ENCODE assay signal across 10 cellular contexts in genomic region chr15:43977072-43977884, GRCh38.
A peak's percentile ranks its signal among the peaks of the same experiment; 100 is the strongest.
DNase-seq lines count a peak whose midpoint lies in the region; TF ChIP-seq lines count a peak whose summit lies in the region.
"Had no signal": no experiment of that assay in that cellular context is flagged by ENCODE, and none has a peak within 500 bp of the region (broad histone marks: within the 10 kb centered on the region; RNA-seq: fewer than 3 reads in every experiment).

No MANE protein-coding gene starts in this region.

- H3K4me1 ChIP-seq in HEK293 (ENCODE audit: control insufficient read depth, insufficient read depth, low read length): peaks cover 11% of the 10 kb centered on the region
- H3K4me1 ChIP-seq in hepatocyte (ENCODE audit: insufficient read depth): no peaks in the 10 kb centered on the region

- H3K27me3 ChIP-seq in hepatocyte: no peaks in the 10 kb centered on the region

- no peaks in the 10 kb centered on the region for H3K79me2 ChIP-seq in hepatocyte

- peak; percentile 30 for DNase-seq in GM10248 (ENCODE audit: extremely low spot score)
- peak; percentile 47 for DNase-seq in activated CD4-positive, CD25-positive, alpha-beta regulatory T cell treated with anti-CD3 and anti-CD28 coated beads, Interleukin-2, amount 50 U/mL, for 72 hours
- peak; percentile 42 to 57 for DNase-seq in lung microvascular endothelial cell (ENCODE audit: low read depth in 2 of 2)
- DNase-seq in NCI-H2029 (lab: John Stamatoyannopoulos, UW): no peak
- DNase-seq in hepatocyte (ENCODE audit: low spot score): no peak
- DNase-seq in NCI-H1930 (lab: John Stamatoyannopoulos, UW): no peak
- DNase-seq in NCI-H1105 (lab: John Stamatoyannopoulos, UW): no peak
- DNase-seq: NCI-H2171 had no signal

- no peaks in the 10 kb centered on the region for H4K20me1 ChIP-seq in hepatocyte (ENCODE audit: insufficient read depth, poor library complexity, severe bottlenecking)

- H3K27ac ChIP-seq in HEK293 (ENCODE audit: extremely low read depth, low read depth, low read length) (no peak overlapping the region), hepatocyte (no peak overlapping the region)
- H3K27ac ChIP-seq: VCaP had no signal

- no peaks in the 10 kb centered on the region for H3K9me2 ChIP-seq in hepatocyte (replicated peaks; ENCODE audit: insufficient read depth)

- H3K4me2 ChIP-seq in hepatocyte: no peak overlapping the region

- no peak for TF ChIP-seq CTCF in GM10248 (IDR thresholded peaks at IDR 0.05; ENCODE audit: control extremely low read depth, extremely low read depth, low read depth, missing control alignments)
- no peak for TF ChIP-seq CTCF in HEK293 (tag by site-specific recombination; IDR thresholded peaks at IDR 0.05)
- TF ChIP-seq CTCF in hepatocyte (IDR thresholded peaks at IDR 0.05; ENCODE audit: poor library complexity): no peak

- WGBS in hepatocyte (ENCODE audit: low lambda C conversion rate, missing lambda C conversion rate): 82% methylated on average over 5 of the region's 5 CpGs

- POLR2A ChIA-PET in GM10248 (lab: Yijun Ruan, JAX) (no interaction called here), HEK293 (lab: Yijun Ruan, JAX) (no interaction called here)

- no peak overlapping the region for H2AFZ ChIP-seq in hepatocyte

- no peaks in the 10 kb centered on the region for H3K9me3 ChIP-seq in HEK293 (ENCODE audit: control insufficient read depth, insufficient read depth, low read depth, low read length)
- H3K9me3 ChIP-seq in hepatocyte (ENCODE audit: low read depth): no peaks in the 10 kb centered on the region

- CTCF ChIA-PET in GM10248 (lab: Yijun Ruan, JAX) (no interaction called here), HEK293 (lab: Yijun Ruan, JAX) (no interaction called here)

- H3K4me3 ChIP-seq in HEK293 (ENCODE audit: low read depth, low read length) (no peak overlapping the region), hepatocyte (no peak overlapping the region)

- H3K36me3 ChIP-seq in HEK293 (ENCODE audit: control insufficient read depth in 2 of 2, insufficient read depth in 1 of 2, low read length in 2 of 2): no peaks in the 10 kb centered on the region
- H3K36me3 ChIP-seq in hepatocyte (replicated peaks; ENCODE audit: insufficient read depth, low read depth): no peaks in the 10 kb centered on the region

TF ChIP-seq in HEK293, 187 proteins besides CTCF, POLR2A, EP300 and RAD21:
- TF ChIP-seq ZNF777 (tag by site-specific recombination; IDR thresholded peaks at IDR 0.05; ENCODE audit: borderline replicate concordance) (no peak), SETDB1 (IDR thresholded peaks at IDR 0.05; ENCODE audit: insufficient read length, low read length) (peak; percentile 28)
- TF ChIP-seq, protein P1, sequence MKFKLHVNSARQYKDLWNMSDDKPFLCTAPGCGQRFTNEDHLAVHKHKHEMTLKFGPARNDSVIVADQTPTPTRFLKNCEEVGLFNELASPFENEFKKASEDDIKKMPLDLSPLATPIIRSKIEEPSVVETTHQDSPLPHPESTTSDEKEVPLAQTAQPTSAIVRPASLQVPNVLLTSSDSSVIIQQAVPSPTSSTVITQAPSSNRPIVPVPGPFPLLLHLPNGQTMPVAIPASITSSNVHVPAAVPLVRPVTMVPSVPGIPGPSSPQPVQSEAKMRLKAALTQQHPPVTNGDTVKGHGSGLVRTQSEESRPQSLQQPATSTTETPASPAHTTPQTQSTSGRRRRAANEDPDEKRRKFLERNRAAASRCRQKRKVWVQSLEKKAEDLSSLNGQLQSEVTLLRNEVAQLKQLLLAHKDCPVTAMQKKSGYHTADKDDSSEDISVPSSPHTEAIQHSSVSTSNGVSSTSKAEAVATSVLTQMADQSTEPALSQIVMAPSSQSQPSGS (tag by site-specific recombination; IDR thresholded peaks at IDR 0.05; ENCODE audit: low read depth): 0 out of 2 replicates have a peak, but pooled peaks have one; percentile 29

Comparison
In these comparisons a context has a peak if more than half of its experiments do, and no peak if none do; other contexts are left out.
1. DNase-seq: peak in GM10248 (single experiment), activated CD4-positive, CD25-positive, alpha-beta regulatory T cell treated with anti-CD3 and anti-CD28 coated beads, Interleukin-2, amount 50 U/mL, for 72 hours (single experiment) and lung microvascular endothelial cell (2 of 2); none in NCI-H2029 (single experiment), hepatocyte (single experiment), NCI-H1930 (0 of 2) and NCI-H1105 (single experiment).